Comparison of ENCODE assay signal across 8 cellular contexts in genomic region chr22:45997077-45997774, GRCh38. TPM values are rescaled to one million over a fixed set of nuclear protein-coding genes. Genes with fewer than 3 reads are reported as not detected.
DNase-seq lines count a peak whose midpoint lies in the region; ATAC-seq and TF ChIP-seq lines count a peak whose summit lies in the region.

No MANE protein-coding gene starts in this region.

- H2BK120ac ChIP-seq in mesenchymal stem cell (ENCODE audit: low read depth, low read length): peak overlapping the region; percentile 97

- peak overlapping the region; percentile 89 to 100 for H3K18ac ChIP-seq in mesenchymal stem cell (ENCODE audit: low read depth in 1 of 2, low read length in 2 of 2)

- H3K27ac ChIP-seq in endodermal cell (ENCODE audit: low read depth, low read length) (peak overlapping the region; percentile 55), mesenchymal stem cell (ENCODE audit: low read length, poor library complexity, severe bottlenecking) (peak overlapping the region; percentile 85), upper lobe of left lung (peak overlapping the region; percentile 87 to 89 (median 88))

- H3K9me3 ChIP-seq in endodermal cell (ENCODE audit: control insufficient read depth, low read length): no peaks in the 10 kb centered on the region
- no peaks in the 10 kb centered on the region for H3K9me3 ChIP-seq in mesenchymal stem cell (ENCODE audit: control insufficient read depth, low read length)
- H3K9me3 ChIP-seq in upper lobe of left lung: no peaks in the 10 kb centered on the region

- peak in 1 of 4 donors; percentile 80 for TF ChIP-seq EP300 in upper lobe of left lung (IDR thresholded peaks at IDR 0.05)

- peak; percentile 41 for DNase-seq in NCI-H2107 treated with DMSO at 0.1 percent for 48 hours (lab: John Stamatoyannopoulos, UW; ENCODE audit: unreplicated experiment)
- no peak for DNase-seq in NCI-H2107 (lab: John Stamatoyannopoulos, UW)
- DNase-seq in RPMI7951 (ENCODE audit: low read depth): peak; percentile 96
- no peak for DNase-seq in endodermal cell
- peak; percentile 97 for DNase-seq in mesenchymal stem cell
- peak; percentile 85 to 96 for DNase-seq in upper lobe of left lung
- DNase-seq in activated CD4-positive, alpha-beta T cell treated with anti-CD3 and anti-CD28 coated beads for 1 hour: no peak
- no peak for DNase-seq in stimulated activated CD4-positive, alpha-beta T cell treated with anti-CD3 and anti-CD28 coated beads, Interleukin-2, amount 100 ng/mL, for 48 hours

- H3K79me1 ChIP-seq in mesenchymal stem cell (replicated peaks; ENCODE audit: low read length, poor library complexity, severe bottlenecking): peaks cover 2% of the 10 kb centered on the region

- peak overlapping the region; percentile 78 for H2BK15ac ChIP-seq in mesenchymal stem cell (ENCODE audit: low read depth, poor library complexity, severe bottlenecking)

- H3K4me3 Mint-ChIP-seq in endodermal cell: no peak overlapping the region

- no peak overlapping the region for H3K9ac ChIP-seq in endodermal cell (ENCODE audit: extremely low read depth, low read length, poor library complexity, severe bottlenecking)
- H3K9ac ChIP-seq in mesenchymal stem cell (ENCODE audit: low read length): peak overlapping the region; percentile 88

- peak; percentile 83 to 88 for ATAC-seq in upper lobe of left lung (ENCODE audit: low FRiP score in 2 of 2)

- H3K27me3 Mint-ChIP-seq in endodermal cell (ENCODE audit: insufficient read depth): peaks cover 5% of the 10 kb centered on the region

- H3K4me1 ChIP-seq in endodermal cell (ENCODE audit: control insufficient read depth, insufficient read depth, low read length) (no peaks in the 10 kb centered on the region), mesenchymal stem cell (ENCODE audit: control insufficient read depth, insufficient read depth, low read depth, low read length) (peaks cover 66% of the 10 kb centered on the region), upper lobe of left lung (peaks cover 61 to 66% (median 63%) of the 10 kb centered on the region in 4 donors)

- H3K27ac Mint-ChIP-seq in endodermal cell: no peak overlapping the region

- H2BK5ac ChIP-seq in mesenchymal stem cell (ENCODE audit: low read depth, low read length, poor library complexity, severe bottlenecking): peak overlapping the region; percentile 93

- H3K9me3 Mint-ChIP-seq in endodermal cell: no peaks in the 10 kb centered on the region

- H3K4me1 Mint-ChIP-seq in endodermal cell: peaks cover 4% of the 10 kb centered on the region

- H3K4me3 ChIP-seq in endodermal cell (ENCODE audit: low read length): no peak overlapping the region
- peak overlapping the region in 1 of 2 experiments; percentile 75 for H3K4me3 ChIP-seq in mesenchymal stem cell (ENCODE audit: insufficient read depth in 1 of 2, low read depth in 1 of 2, low read length in 2 of 2)
- H3K4me3 ChIP-seq in upper lobe of left lung: peak overlapping the region in 1 of 4 donors; percentile 2

- peak overlapping the region; percentile 96 for H4K8ac ChIP-seq in mesenchymal stem cell (ENCODE audit: low read length)

- WGBS in endodermal cell (ENCODE audit: insufficient coverage in 1 of 2, insufficient read length in 1 of 2), 2 experiments: 60 to 73% methylated on average over 8 to 14 of the region's 16 CpGs
- WGBS in mesenchymal stem cell: 17% methylated on average over 9 of the region's 16 CpGs
- WGBS in upper lobe of left lung, 2 donors: 13 to 14% methylated on average over 3 to 12 of the region's 16 CpGs

- H3K27me3 ChIP-seq in endodermal cell (ENCODE audit: control insufficient read depth, insufficient read depth, low read length, poor library complexity, severe bottlenecking): no peaks in the 10 kb centered on the region
- peaks cover 0 to 9% of the 10 kb centered on the region in 2 experiments for H3K27me3 ChIP-seq in mesenchymal stem cell (ENCODE audit: control insufficient read depth in 1 of 2, insufficient read depth in 1 of 2, low read length in 2 of 2)
- no peaks in the 10 kb centered on the region for H3K27me3 ChIP-seq in upper lobe of left lung

- H2AFZ ChIP-seq in mesenchymal stem cell (ENCODE audit: low read depth, low read length): peak overlapping the region; percentile 83

- TF ChIP-seq CTCF in endodermal cell (conservative IDR thresholded peaks at IDR 0.05) (no peak), upper lobe of left lung (IDR thresholded peaks at IDR 0.05) (no peak)

- H3K14ac ChIP-seq in mesenchymal stem cell (ENCODE audit: low read length in 2 of 2): peak overlapping the region in 1 of 2 experiments; percentile 99

- H2BK12ac ChIP-seq in mesenchymal stem cell (ENCODE audit: low read length in 2 of 2): peak overlapping the region; percentile 99 to 100

- no peaks in the 10 kb centered on the region for H3K36me3 Mint-ChIP-seq in endodermal cell (ENCODE audit: low read depth)

- H3K4me2 ChIP-seq in mesenchymal stem cell (ENCODE audit: low read length, poor library complexity, severe bottlenecking): no peak overlapping the region

- no peak for TF ChIP-seq POLR2A in upper lobe of left lung (IDR thresholded peaks at IDR 0.05)

- peak overlapping the region; percentile 100 for H4K91ac ChIP-seq in mesenchymal stem cell (ENCODE audit: low read length)

- peak overlapping the region in 1 of 2 experiments; percentile 93 for H3K23ac ChIP-seq in mesenchymal stem cell (ENCODE audit: low read length in 2 of 2)

- H2AK5ac ChIP-seq in mesenchymal stem cell (ENCODE audit: low read length, severe bottlenecking): peak overlapping the region; percentile 98

- H3K36me3 ChIP-seq in endodermal cell (ENCODE audit: control insufficient read depth, insufficient read depth, low read length): no peaks in the 10 kb centered on the region
- no peaks in the 10 kb centered on the region for H3K36me3 ChIP-seq in mesenchymal stem cell (ENCODE audit: control insufficient read depth in 1 of 2, insufficient read depth in 2 of 2, low read depth in 1 of 2, low read length in 2 of 2)
- no peaks in the 10 kb centered on the region for H3K36me3 ChIP-seq in upper lobe of left lung

- peak overlapping the region; percentile 94 to 100 for H3K4ac ChIP-seq in mesenchymal stem cell (ENCODE audit: low read depth in 1 of 2, low read length in 2 of 2)

RNA-seq across cellular contexts. Expression of gene WNT7B, which starts 20.3 kb away (rescaled TPM):
- 17.3 and 21.3 TPM in 2 replicates for total RNA-seq in RPMI7951 (2014; rRNA removed; shearing (Covaris generic))
- not detected for total RNA-seq in endodermal cell
- polyA plus RNA-seq in endodermal cell (2013, experiment 1 of 2): 15.0 TPM
- polyA plus RNA-seq in endodermal cell (2013, experiment 2 of 2): 12.3 TPM
- polyA plus RNA-seq in mesenchymal stem cell (2013, experiment 1 of 2): not detected
- not detected for polyA plus RNA-seq in mesenchymal stem cell (2013, experiment 2 of 2)
- 10 to 100 TPM in 2 of 6 donors, 1 to 10 TPM in 4; 5.2 to 15.6 (median 8.8) TPM for total RNA-seq in upper lobe of left lung

Comparison
In these comparisons a context has a peak if more than half of its experiments do, and no peak if none do; other contexts are left out.
1. DNase-seq: peak in NCI-H2107 treated with DMSO at 0.1 percent for 48 hours (single experiment), RPMI7951 (single experiment), mesenchymal stem cell (single experiment) and upper lobe of left lung (2 of 2); none in NCI-H2107 (single experiment), endodermal cell (single experiment), activated CD4-positive, alpha-beta T cell treated with anti-CD3 and anti-CD28 coated beads for 1 hour (single experiment) and stimulated activated CD4-positive, alpha-beta T cell treated with anti-CD3 and anti-CD28 coated beads, Interleukin-2, amount 100 ng/mL, for 48 hours (0 of 2).
2. RNA of gene WNT7B, which starts 20.3 kb away (total RNA-seq): 17.3 to 21.3 TPM in RPMI7951 and 5.2 to 15.6 TPM in upper lobe of left lung; not detected in endodermal cell; every median in the first group is over 4 times any median in the second.
3. Peak in every context shown above with its lines, with median percentiles within 50 percentile points of each other: H3K27ac ChIP-seq.